In the genomic region with DNA sequence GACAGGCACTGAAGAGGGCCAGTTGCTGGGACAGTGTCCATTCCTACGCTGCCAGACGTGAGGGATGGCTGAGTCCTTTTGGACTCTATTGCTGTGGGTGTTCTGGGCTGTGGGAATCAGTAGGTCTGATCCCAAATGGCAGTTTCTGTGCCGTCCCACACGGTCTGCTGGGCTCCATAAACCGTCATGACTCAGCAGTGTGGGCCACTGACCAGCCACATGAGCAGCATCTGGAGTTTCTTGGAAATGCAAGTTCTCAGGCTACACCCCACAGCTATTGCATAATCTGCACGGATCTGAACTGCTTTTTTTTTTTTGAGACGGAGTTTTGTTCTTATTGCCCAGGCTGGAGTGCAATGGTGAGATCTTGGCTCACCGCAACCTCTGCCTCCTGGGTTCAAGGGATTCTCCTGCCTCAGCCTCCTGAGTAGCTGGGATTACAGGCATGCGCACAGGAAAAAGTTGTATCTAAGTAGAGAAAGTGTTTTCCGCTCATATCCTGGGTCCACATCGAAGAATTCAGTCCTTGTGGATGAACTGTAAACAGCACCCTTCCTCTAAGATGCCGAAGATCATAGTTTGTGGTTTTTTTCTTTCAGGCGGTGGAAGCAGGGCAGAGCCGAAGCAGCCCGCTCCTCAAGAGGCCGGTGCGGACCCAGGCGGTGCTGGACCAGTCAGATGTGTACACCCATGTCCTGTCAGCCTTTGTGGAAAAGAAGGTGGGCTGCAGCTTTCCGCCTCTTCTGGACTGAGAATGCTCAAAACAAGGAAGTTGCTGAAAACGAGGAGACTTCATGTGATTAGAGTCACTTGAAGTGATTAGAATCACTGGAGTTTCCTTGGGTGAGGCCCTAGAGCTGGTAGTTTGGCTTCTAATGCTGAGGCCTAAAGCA, we compare ENCODE assay signal across 1 cellular context.
A peak's percentile ranks its signal among the peaks of the same experiment; 100 is the strongest.
TF ChIP-seq lines count a peak whose summit lies in the region.

No MANE protein-coding gene starts in this region.

TF ChIP-seq in K562, 482 proteins besides CTCF, POLR2A, EP300 and RAD21 (continued from another document and continues in another):
- TF ChIP-seq, protein P1, sequence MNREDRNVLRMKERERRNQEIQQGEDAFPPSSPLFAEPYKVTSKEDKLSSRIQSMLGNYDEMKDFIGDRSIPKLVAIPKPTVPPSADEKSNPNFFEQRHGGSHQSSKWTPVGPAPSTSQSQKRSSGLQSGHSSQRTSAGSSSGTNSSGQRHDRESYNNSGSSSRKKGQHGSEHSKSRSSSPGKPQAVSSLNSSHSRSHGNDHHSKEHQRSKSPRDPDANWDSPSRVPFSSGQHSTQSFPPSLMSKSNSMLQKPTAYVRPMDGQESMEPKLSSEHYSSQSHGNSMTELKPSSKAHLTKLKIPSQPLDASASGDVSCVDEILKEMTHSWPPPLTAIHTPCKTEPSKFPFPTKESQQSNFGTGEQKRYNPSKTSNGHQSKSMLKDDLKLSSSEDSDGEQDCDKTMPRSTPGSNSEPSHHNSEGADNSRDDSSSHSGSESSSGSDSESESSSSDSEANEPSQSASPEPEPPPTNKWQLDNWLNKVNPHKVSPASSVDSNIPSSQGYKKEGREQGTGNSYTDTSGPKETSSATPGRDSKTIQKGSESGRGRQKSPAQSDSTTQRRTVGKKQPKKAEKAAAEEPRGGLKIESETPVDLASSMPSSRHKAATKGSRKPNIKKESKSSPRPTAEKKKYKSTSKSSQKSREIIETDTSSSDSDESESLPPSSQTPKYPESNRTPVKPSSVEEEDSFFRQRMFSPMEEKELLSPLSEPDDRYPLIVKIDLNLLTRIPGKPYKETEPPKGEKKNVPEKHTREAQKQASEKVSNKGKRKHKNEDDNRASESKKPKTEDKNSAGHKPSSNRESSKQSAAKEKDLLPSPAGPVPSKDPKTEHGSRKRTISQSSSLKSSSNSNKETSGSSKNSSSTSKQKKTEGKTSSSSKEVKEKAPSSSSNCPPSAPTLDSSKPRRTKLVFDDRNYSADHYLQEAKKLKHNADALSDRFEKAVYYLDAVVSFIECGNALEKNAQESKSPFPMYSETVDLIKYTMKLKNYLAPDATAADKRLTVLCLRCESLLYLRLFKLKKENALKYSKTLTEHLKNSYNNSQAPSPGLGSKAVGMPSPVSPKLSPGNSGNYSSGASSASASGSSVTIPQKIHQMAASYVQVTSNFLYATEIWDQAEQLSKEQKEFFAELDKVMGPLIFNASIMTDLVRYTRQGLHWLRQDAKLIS (CRISPR knock-in tag; IDR thresholded peaks at IDR 0.05) = peak; percentile 79; the same call in 1 of the 2 replicates
- no peak for TF ChIP-seq SREBF1 (IDR thresholded peaks at IDR 0.05; ENCODE audit: borderline replicate concordance, low read depth, low read length)
- no peak for TF ChIP-seq HMG20A (CRISPR knock-in tag; conservative IDR thresholded peaks at IDR 0.05)
- TF ChIP-seq ZNF12 (CRISPR knock-in tag; IDR thresholded peaks at IDR 0.05) = peak; percentile 39; the same call in 1 of the 2 replicates
- TF ChIP-seq CHCHD3 (CRISPR knock-in tag; IDR thresholded peaks at IDR 0.05) = no peak
- TF ChIP-seq ZNF146 (CRISPR knock-in tag; IDR thresholded peaks at IDR 0.05; ENCODE audit: unreplicated experiment) = no peak
- TF ChIP-seq NRF1 (conservative IDR thresholded peaks at IDR 0.05 in 1 of 2, IDR thresholded peaks at IDR 0.05 in 1 of 2) = peak; percentile 53 to 58
- TF ChIP-seq HDGF (IDR thresholded peaks at IDR 0.05) = peak; percentile 23; the same call in 1 of the 2 replicates
- TF ChIP-seq, protein P2, sequence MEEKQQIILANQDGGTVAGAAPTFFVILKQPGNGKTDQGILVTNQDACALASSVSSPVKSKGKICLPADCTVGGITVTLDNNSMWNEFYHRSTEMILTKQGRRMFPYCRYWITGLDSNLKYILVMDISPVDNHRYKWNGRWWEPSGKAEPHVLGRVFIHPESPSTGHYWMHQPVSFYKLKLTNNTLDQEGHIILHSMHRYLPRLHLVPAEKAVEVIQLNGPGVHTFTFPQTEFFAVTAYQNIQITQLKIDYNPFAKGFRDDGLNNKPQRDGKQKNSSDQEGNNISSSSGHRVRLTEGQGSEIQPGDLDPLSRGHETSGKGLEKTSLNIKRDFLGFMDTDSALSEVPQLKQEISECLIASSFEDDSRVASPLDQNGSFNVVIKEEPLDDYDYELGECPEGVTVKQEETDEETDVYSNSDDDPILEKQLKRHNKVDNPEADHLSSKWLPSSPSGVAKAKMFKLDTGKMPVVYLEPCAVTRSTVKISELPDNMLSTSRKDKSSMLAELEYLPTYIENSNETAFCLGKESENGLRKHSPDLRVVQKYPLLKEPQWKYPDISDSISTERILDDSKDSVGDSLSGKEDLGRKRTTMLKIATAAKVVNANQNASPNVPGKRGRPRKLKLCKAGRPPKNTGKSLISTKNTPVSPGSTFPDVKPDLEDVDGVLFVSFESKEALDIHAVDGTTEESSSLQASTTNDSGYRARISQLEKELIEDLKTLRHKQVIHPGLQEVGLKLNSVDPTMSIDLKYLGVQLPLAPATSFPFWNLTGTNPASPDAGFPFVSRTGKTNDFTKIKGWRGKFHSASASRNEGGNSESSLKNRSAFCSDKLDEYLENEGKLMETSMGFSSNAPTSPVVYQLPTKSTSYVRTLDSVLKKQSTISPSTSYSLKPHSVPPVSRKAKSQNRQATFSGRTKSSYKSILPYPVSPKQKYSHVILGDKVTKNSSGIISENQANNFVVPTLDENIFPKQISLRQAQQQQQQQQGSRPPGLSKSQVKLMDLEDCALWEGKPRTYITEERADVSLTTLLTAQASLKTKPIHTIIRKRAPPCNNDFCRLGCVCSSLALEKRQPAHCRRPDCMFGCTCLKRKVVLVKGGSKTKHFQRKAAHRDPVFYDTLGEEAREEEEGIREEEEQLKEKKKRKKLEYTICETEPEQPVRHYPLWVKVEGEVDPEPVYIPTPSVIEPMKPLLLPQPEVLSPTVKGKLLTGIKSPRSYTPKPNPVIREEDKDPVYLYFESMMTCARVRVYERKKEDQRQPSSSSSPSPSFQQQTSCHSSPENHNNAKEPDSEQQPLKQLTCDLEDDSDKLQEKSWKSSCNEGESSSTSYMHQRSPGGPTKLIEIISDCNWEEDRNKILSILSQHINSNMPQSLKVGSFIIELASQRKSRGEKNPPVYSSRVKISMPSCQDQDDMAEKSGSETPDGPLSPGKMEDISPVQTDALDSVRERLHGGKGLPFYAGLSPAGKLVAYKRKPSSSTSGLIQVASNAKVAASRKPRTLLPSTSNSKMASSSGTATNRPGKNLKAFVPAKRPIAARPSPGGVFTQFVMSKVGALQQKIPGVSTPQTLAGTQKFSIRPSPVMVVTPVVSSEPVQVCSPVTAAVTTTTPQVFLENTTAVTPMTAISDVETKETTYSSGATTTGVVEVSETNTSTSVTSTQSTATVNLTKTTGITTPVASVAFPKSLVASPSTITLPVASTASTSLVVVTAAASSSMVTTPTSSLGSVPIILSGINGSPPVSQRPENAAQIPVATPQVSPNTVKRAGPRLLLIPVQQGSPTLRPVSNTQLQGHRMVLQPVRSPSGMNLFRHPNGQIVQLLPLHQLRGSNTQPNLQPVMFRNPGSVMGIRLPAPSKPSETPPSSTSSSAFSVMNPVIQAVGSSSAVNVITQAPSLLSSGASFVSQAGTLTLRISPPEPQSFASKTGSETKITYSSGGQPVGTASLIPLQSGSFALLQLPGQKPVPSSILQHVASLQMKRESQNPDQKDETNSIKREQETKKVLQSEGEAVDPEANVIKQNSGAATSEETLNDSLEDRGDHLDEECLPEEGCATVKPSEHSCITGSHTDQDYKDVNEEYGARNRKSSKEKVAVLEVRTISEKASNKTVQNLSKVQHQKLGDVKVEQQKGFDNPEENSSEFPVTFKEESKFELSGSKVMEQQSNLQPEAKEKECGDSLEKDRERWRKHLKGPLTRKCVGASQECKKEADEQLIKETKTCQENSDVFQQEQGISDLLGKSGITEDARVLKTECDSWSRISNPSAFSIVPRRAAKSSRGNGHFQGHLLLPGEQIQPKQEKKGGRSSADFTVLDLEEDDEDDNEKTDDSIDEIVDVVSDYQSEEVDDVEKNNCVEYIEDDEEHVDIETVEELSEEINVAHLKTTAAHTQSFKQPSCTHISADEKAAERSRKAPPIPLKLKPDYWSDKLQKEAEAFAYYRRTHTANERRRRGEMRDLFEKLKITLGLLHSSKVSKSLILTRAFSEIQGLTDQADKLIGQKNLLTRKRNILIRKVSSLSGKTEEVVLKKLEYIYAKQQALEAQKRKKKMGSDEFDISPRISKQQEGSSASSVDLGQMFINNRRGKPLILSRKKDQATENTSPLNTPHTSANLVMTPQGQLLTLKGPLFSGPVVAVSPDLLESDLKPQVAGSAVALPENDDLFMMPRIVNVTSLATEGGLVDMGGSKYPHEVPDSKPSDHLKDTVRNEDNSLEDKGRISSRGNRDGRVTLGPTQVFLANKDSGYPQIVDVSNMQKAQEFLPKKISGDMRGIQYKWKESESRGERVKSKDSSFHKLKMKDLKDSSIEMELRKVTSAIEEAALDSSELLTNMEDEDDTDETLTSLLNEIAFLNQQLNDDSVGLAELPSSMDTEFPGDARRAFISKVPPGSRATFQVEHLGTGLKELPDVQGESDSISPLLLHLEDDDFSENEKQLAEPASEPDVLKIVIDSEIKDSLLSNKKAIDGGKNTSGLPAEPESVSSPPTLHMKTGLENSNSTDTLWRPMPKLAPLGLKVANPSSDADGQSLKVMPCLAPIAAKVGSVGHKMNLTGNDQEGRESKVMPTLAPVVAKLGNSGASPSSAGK (IDR thresholded peaks at IDR 0.05) = peak; percentile 90
- TF ChIP-seq NCOR1 (IDR thresholded peaks at IDR 0.05) = peak; percentile 82
- TF ChIP-seq TBP (optimal IDR thresholded peaks at IDR 0.05; ENCODE audit: low read depth, low read length) = peak; percentile 14
- TF ChIP-seq, protein P3, sequence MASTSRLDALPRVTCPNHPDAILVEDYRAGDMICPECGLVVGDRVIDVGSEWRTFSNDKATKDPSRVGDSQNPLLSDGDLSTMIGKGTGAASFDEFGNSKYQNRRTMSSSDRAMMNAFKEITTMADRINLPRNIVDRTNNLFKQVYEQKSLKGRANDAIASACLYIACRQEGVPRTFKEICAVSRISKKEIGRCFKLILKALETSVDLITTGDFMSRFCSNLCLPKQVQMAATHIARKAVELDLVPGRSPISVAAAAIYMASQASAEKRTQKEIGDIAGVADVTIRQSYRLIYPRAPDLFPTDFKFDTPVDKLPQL (IDR thresholded peaks at IDR 0.05; ENCODE audit: extremely low read depth, insufficient read length) = no peak
- no peak for TF ChIP-seq TFAM (CRISPR knock-in tag; conservative IDR thresholded peaks at IDR 0.05)
- TF ChIP-seq, protein P4, sequence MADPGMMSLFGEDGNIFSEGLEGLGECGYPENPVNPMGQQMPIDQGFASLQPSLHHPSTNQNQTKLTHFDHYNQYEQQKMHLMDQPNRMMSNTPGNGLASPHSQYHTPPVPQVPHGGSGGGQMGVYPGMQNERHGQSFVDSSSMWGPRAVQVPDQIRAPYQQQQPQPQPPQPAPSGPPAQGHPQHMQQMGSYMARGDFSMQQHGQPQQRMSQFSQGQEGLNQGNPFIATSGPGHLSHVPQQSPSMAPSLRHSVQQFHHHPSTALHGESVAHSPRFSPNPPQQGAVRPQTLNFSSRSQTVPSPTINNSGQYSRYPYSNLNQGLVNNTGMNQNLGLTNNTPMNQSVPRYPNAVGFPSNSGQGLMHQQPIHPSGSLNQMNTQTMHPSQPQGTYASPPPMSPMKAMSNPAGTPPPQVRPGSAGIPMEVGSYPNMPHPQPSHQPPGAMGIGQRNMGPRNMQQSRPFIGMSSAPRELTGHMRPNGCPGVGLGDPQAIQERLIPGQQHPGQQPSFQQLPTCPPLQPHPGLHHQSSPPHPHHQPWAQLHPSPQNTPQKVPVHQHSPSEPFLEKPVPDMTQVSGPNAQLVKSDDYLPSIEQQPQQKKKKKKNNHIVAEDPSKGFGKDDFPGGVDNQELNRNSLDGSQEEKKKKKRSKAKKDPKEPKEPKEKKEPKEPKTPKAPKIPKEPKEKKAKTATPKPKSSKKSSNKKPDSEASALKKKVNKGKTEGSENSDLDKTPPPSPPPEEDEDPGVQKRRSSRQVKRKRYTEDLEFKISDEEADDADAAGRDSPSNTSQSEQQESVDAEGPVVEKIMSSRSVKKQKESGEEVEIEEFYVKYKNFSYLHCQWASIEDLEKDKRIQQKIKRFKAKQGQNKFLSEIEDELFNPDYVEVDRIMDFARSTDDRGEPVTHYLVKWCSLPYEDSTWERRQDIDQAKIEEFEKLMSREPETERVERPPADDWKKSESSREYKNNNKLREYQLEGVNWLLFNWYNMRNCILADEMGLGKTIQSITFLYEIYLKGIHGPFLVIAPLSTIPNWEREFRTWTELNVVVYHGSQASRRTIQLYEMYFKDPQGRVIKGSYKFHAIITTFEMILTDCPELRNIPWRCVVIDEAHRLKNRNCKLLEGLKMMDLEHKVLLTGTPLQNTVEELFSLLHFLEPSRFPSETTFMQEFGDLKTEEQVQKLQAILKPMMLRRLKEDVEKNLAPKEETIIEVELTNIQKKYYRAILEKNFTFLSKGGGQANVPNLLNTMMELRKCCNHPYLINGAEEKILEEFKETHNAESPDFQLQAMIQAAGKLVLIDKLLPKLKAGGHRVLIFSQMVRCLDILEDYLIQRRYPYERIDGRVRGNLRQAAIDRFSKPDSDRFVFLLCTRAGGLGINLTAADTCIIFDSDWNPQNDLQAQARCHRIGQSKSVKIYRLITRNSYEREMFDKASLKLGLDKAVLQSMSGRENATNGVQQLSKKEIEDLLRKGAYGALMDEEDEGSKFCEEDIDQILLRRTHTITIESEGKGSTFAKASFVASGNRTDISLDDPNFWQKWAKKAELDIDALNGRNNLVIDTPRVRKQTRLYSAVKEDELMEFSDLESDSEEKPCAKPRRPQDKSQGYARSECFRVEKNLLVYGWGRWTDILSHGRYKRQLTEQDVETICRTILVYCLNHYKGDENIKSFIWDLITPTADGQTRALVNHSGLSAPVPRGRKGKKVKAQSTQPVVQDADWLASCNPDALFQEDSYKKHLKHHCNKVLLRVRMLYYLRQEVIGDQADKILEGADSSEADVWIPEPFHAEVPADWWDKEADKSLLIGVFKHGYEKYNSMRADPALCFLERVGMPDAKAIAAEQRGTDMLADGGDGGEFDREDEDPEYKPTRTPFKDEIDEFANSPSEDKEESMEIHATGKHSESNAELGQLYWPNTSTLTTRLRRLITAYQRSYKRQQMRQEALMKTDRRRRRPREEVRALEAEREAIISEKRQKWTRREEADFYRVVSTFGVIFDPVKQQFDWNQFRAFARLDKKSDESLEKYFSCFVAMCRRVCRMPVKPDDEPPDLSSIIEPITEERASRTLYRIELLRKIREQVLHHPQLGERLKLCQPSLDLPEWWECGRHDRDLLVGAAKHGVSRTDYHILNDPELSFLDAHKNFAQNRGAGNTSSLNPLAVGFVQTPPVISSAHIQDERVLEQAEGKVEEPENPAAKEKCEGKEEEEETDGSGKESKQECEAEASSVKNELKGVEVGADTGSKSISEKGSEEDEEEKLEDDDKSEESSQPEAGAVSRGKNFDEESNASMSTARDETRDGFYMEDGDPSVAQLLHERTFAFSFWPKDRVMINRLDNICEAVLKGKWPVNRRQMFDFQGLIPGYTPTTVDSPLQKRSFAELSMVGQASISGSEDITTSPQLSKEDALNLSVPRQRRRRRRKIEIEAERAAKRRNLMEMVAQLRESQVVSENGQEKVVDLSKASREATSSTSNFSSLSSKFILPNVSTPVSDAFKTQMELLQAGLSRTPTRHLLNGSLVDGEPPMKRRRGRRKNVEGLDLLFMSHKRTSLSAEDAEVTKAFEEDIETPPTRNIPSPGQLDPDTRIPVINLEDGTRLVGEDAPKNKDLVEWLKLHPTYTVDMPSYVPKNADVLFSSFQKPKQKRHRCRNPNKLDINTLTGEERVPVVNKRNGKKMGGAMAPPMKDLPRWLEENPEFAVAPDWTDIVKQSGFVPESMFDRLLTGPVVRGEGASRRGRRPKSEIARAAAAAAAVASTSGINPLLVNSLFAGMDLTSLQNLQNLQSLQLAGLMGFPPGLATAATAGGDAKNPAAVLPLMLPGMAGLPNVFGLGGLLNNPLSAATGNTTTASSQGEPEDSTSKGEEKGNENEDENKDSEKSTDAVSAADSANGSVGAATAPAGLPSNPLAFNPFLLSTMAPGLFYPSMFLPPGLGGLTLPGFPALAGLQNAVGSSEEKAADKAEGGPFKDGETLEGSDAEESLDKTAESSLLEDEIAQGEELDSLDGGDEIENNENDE (IDR thresholded peaks at IDR 0.05; ENCODE audit: low read depth, low read length) = no peak
- TF ChIP-seq ZNF174 (CRISPR knock-in tag; IDR thresholded peaks at IDR 0.05) = no peak
- no peak for TF ChIP-seq HDAC6 (IDR thresholded peaks at IDR 0.05; ENCODE audit: low read depth, low read length)
- peak; percentile 48; the same call in 1 of the 2 replicates for TF ChIP-seq TEAD4 (IDR thresholded peaks at IDR 0.05; ENCODE audit: low read length)
- 0 out of 2 replicates have a peak, but pooled peaks have one; percentile 29 for TF ChIP-seq TEAD4 (CRISPR knock-in tag; IDR thresholded peaks at IDR 0.05; ENCODE audit: borderline replicate concordance)
- no peak for TF ChIP-seq ZNF79 (CRISPR knock-in tag; IDR thresholded peaks at IDR 0.05; ENCODE audit: low read depth)
